1 cellular context compared by ENCODE assay signal in the genomic region with DNA sequence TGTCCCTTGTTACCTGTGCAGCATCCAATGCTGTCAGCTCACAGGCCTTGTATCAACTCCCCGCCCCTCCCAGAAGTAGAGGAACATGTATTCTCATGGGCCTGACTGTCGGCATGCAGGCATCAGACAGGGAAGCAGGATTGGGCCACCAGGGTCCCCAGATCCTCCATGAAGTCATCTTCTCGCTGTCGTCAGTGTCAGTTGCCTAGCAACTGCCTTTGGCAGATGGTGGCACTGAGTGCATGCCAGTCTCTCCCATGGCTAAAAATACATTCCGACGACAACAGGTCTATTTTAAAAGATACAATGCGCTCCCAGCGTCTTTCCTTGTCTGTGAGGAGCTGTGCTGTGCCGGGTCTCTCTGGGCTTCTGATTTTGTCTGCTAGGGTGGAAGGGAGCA.
TF ChIP-seq lines count a peak whose summit lies in the region.

No MANE protein-coding gene starts in this region.

TF ChIP-seq in K562, 482 proteins besides CTCF, POLR2A, EP300 and RAD21 (continued from another document):
- TF ChIP-seq, protein P1, sequence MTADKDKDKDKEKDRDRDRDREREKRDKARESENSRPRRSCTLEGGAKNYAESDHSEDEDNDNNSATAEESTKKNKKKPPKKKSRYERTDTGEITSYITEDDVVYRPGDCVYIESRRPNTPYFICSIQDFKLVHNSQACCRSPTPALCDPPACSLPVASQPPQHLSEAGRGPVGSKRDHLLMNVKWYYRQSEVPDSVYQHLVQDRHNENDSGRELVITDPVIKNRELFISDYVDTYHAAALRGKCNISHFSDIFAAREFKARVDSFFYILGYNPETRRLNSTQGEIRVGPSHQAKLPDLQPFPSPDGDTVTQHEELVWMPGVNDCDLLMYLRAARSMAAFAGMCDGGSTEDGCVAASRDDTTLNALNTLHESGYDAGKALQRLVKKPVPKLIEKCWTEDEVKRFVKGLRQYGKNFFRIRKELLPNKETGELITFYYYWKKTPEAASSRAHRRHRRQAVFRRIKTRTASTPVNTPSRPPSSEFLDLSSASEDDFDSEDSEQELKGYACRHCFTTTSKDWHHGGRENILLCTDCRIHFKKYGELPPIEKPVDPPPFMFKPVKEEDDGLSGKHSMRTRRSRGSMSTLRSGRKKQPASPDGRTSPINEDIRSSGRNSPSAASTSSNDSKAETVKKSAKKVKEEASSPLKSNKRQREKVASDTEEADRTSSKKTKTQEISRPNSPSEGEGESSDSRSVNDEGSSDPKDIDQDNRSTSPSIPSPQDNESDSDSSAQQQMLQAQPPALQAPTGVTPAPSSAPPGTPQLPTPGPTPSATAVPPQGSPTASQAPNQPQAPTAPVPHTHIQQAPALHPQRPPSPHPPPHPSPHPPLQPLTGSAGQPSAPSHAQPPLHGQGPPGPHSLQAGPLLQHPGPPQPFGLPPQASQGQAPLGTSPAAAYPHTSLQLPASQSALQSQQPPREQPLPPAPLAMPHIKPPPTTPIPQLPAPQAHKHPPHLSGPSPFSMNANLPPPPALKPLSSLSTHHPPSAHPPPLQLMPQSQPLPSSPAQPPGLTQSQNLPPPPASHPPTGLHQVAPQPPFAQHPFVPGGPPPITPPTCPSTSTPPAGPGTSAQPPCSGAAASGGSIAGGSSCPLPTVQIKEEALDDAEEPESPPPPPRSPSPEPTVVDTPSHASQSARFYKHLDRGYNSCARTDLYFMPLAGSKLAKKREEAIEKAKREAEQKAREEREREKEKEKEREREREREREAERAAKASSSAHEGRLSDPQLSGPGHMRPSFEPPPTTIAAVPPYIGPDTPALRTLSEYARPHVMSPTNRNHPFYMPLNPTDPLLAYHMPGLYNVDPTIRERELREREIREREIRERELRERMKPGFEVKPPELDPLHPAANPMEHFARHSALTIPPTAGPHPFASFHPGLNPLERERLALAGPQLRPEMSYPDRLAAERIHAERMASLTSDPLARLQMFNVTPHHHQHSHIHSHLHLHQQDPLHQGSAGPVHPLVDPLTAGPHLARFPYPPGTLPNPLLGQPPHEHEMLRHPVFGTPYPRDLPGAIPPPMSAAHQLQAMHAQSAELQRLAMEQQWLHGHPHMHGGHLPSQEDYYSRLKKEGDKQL (CRISPR knock-in tag; IDR thresholded peaks at IDR 0.05; ENCODE audit: borderline replicate concordance), result no peak
- TF ChIP-seq, protein P2, sequence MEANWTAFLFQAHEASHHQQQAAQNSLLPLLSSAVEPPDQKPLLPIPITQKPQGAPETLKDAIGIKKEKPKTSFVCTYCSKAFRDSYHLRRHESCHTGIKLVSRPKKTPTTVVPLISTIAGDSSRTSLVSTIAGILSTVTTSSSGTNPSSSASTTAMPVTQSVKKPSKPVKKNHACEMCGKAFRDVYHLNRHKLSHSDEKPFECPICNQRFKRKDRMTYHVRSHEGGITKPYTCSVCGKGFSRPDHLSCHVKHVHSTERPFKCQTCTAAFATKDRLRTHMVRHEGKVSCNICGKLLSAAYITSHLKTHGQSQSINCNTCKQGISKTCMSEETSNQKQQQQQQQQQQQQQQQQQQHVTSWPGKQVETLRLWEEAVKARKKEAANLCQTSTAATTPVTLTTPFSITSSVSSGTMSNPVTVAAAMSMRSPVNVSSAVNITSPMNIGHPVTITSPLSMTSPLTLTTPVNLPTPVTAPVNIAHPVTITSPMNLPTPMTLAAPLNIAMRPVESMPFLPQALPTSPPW (CRISPR knock-in tag; IDR thresholded peaks at IDR 0.05), result no peak
- TF ChIP-seq NR1H2 (CRISPR knock-in tag; IDR thresholded peaks at IDR 0.05) (no peak), BHLHE40 (IDR thresholded peaks at IDR 0.05; ENCODE audit: low read length) (no peak)
TF ChIP-seq in K562: peak in this region for 1.
